ENCODE assay signal across 28 cellular contexts in the genomic region with DNA sequence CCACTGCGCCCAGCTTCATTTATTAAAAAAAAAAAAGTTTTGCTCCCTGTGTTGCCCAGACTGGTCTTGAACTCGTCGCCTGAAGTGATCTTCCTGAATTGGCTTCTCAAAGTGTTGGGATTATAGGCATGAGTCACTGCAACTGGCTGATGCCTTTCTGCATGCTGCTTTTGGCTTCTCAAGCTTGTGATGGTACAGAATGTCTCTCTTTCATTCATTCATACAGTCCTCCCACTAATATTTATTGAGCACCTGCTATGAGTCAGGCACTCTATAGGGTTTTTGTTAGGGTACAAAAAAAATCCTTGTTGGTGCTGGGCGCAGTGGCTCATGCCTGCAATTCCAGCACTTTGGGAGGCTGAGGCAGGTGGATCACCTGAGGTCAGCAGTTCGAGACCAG. TPM values are rescaled to one million over a fixed set of nuclear protein-coding genes. Genes with fewer than 3 reads are reported as not detected.
"Had no signal": no experiment of that assay in that cellular context is flagged by ENCODE, and none has a peak within 500 bp of the region (broad histone marks: within the 10 kb centered on the region; RNA-seq: fewer than 3 reads in every experiment).

No MANE protein-coding gene starts in this region.

- H3K4me1 ChIP-seq: left ventricle myocardium inferior, pancreas, prostate gland, sigmoid colon, suprapubic skin, tibial artery, upper lobe of right lung had no signal

- H3K27ac ChIP-seq: hepatocyte, left ventricle myocardium inferior, pancreas, prostate gland, sigmoid colon, spleen, suprapubic skin, thoracic aorta, tibial artery, upper lobe of right lung had no signal

- H3K4me3 ChIP-seq: hepatocyte, left ventricle myocardium inferior, lung, mucosa of descending colon, pancreas, prostate gland, sigmoid colon, spleen, suprapubic skin, thoracic aorta, tibial artery, upper lobe of right lung had no signal

- DNase-seq: islet precursor cell; left ventricle myocardium inferior; mesendoderm; midbrain; mucosa of descending colon; naive thymus-derived CD4-positive, alpha-beta T cell; pancreas; retina; sigmoid colon; small intestine; spleen; stimulated activated CD4-positive, alpha-beta T cell treated with anti-CD3 and anti-CD28 coated beads, Interleukin-4, amount 100 ng/mL, for 24 hours; stimulated activated naive CD4-positive, alpha-beta T cell; tibial artery; trophoblast cell; upper lobe of right lung had no signal

- H3K36me3 ChIP-seq: left ventricle myocardium inferior, pancreas, prostate gland, sigmoid colon, suprapubic skin, thoracic aorta, tibial artery, upper lobe of right lung had no signal

- H3K4me2 ChIP-seq: hepatocyte had no signal

- H3K79me2 ChIP-seq: hepatocyte had no signal

- H3K9me3 ChIP-seq: left ventricle myocardium inferior, mucosa of descending colon, pancreas, prostate gland, sigmoid colon, spleen, suprapubic skin, thoracic aorta, tibial artery, upper lobe of right lung had no signal

- H2AFZ ChIP-seq: hepatocyte had no signal

- H3K27me3 ChIP-seq: hepatocyte, pancreas, sigmoid colon, suprapubic skin, upper lobe of right lung had no signal

RNA-seq across cellular contexts. Expression of a gene that starts 9.0 kb away (rescaled TPM):
- total RNA-seq: hepatocyte; kidney epithelial cell; left ventricle myocardium inferior; lower leg skin; lung; mucosa of descending colon; myocyte; naive thymus-derived CD4-positive, alpha-beta T cell; natural killer cell treated with Interleukin-12 subunit alpha and Interleukin-12 subunit beta and Interleukin-15 and Interleukin-18, amount 100 ng/mL, for 72 hours; osteoblast; pancreas; right cardiac atrium; sigmoid colon; spleen; subcutaneous adipose tissue; suprapubic skin; thoracic aorta; upper lobe of right lung had no signal
